Comparison of ENCODE assay signal across 1 cellular context in genomic region chr5:178130576-178131445, GRCh38.
TF ChIP-seq lines count a peak whose summit lies in the region.

Gene RMND5B (plus strand): TSS chr5:178131014. CDS start chr5:178138120, 7,106 bp downstream.

TF ChIP-seq in H1, 55 proteins besides CTCF, POLR2A, EP300 and RAD21:
- no peak for TF ChIP-seq CHD7 (IDR thresholded peaks at IDR 0.05; ENCODE audit: insufficient replicate concordance, low read length)
- peak; percentile 34 for TF ChIP-seq SAP30 (IDR thresholded peaks at IDR 0.05; ENCODE audit: insufficient read depth, insufficient replicate concordance, low read length)
- TF ChIP-seq KDM1A (IDR thresholded peaks at IDR 0.05; ENCODE audit: borderline replicate concordance, low read length) = no peak
- peak; percentile 52; the same call in 1 of the 2 replicates for TF ChIP-seq CREB1 (IDR thresholded peaks at IDR 0.05)
- no peak for TF ChIP-seq NRF1 (IDR thresholded peaks at IDR 0.05; ENCODE audit: low read depth, low read length)
- peak in 1 of 2 experiments; percentile 24; a peak in 1 of 4 replicates for TF ChIP-seq HDAC2 (IDR thresholded peaks at IDR 0.05; ENCODE audit: borderline replicate concordance in 1 of 2, low read depth in 2 of 2, low read length in 2 of 2)
- no peak for TF ChIP-seq SRF (IDR thresholded peaks at IDR 0.05; ENCODE audit: low read depth, low read length)
- no peak for TF ChIP-seq ZNF274 (IDR thresholded peaks at IDR 0.05; ENCODE audit: borderline replicate concordance, extremely low read depth, low read length)
- peak; percentile 91 for TF ChIP-seq TAF1 (IDR thresholded peaks at IDR 0.05; ENCODE audit: low read depth, low read length)
- TF ChIP-seq TEAD4 (IDR thresholded peaks at IDR 0.05; ENCODE audit: low read depth, low read length) = no peak
- TF ChIP-seq MAX (IDR thresholded peaks at IDR 0.05) = peak; percentile 47; the same call in 1 of the 2 replicates
- TF ChIP-seq CTBP2 (IDR thresholded peaks at IDR 0.05; ENCODE audit: borderline replicate concordance, insufficient read depth, insufficient read length, low read length) = no peak
- TF ChIP-seq FOSL1 (IDR thresholded peaks at IDR 0.05; ENCODE audit: insufficient read depth, low read depth, low read length) = no peak
- no peak for TF ChIP-seq ATF3 (IDR thresholded peaks at IDR 0.05; ENCODE audit: insufficient read depth, low read depth, low read length)
- TF ChIP-seq SIRT6 (IDR thresholded peaks at IDR 0.05; ENCODE audit: low read length) = no peak
- peak; percentile 56 for TF ChIP-seq ASH2L (IDR thresholded peaks at IDR 0.05; ENCODE audit: low read length)
- TF ChIP-seq SUZ12 (IDR thresholded peaks at IDR 0.05; ENCODE audit: low read length) = no peak
- 0 out of 2 replicates have a peak, but pooled peaks have one; percentile 29 for TF ChIP-seq TCF12 (IDR thresholded peaks at IDR 0.05; ENCODE audit: low read depth, low read length)
- TF ChIP-seq KDM5A (IDR thresholded peaks at IDR 0.05; ENCODE audit: low read length) = no peak
- no peak for TF ChIP-seq RNF2 (IDR thresholded peaks at IDR 0.05; ENCODE audit: borderline replicate concordance, low read depth, low read length, missing control alignments, poor library complexity, severe bottlenecking)
- no peak for TF ChIP-seq SP1 (IDR thresholded peaks at IDR 0.05; ENCODE audit: low read depth, low read length)
- no peak for TF ChIP-seq SIX5 (IDR thresholded peaks at IDR 0.05; ENCODE audit: low read depth, low read length)
- TF ChIP-seq ATF2 (IDR thresholded peaks at IDR 0.05; ENCODE audit: low read length) = no peak
- no peak for TF ChIP-seq BRCA1 (IDR thresholded peaks at IDR 0.05; ENCODE audit: low read depth, low read length)
- TF ChIP-seq CBX5 (IDR thresholded peaks at IDR 0.05; ENCODE audit: low read depth, low read length) = no peak
- TF ChIP-seq USF2 (IDR thresholded peaks at IDR 0.05; ENCODE audit: low read length) = no peak
- TF ChIP-seq TAF7 (optimal IDR thresholded peaks at IDR 0.05; ENCODE audit: borderline replicate concordance, low read depth, low read length) = peak; percentile 91
- TF ChIP-seq CBX8 (IDR thresholded peaks at IDR 0.05; ENCODE audit: borderline replicate concordance, low read depth, low read length) = no peak
- no peak for TF ChIP-seq MAFK (IDR thresholded peaks at IDR 0.05; ENCODE audit: low read depth, low read length)
- no peak for TF ChIP-seq HDAC6 (IDR thresholded peaks at IDR 0.05; ENCODE audit: low read depth, low read length)
- no peak for TF ChIP-seq POU5F1 (IDR thresholded peaks at IDR 0.05; ENCODE audit: low read depth, low read length)
- TF ChIP-seq RBBP5 (IDR thresholded peaks at IDR 0.05; ENCODE audit: borderline replicate concordance, low read depth, low read length) = no peak; the same call in 1 of the 2 replicates
- TF ChIP-seq GTF2F1 (IDR thresholded peaks at IDR 0.05; ENCODE audit: borderline replicate concordance, low read depth, low read length) = no peak
- peak; percentile 86 for TF ChIP-seq JUND (IDR thresholded peaks at IDR 0.05; ENCODE audit: low read length)
- 0 out of 2 replicates have a peak, but pooled peaks have one; percentile 14 for TF ChIP-seq E2F6 (IDR thresholded peaks at IDR 0.05)
- peak; percentile 76 for TF ChIP-seq CHD1 (IDR thresholded peaks at IDR 0.05; ENCODE audit: low read depth, low read length)
- TF ChIP-seq EGR1 (IDR thresholded peaks at IDR 0.05; ENCODE audit: borderline replicate concordance, low read depth, low read length) = no peak
- TF ChIP-seq GABPA (IDR thresholded peaks at IDR 0.05; ENCODE audit: borderline replicate concordance, insufficient read depth, low read length) = peak; percentile 86
- no peak for TF ChIP-seq RFX5 (IDR thresholded peaks at IDR 0.05; ENCODE audit: borderline replicate concordance, low read depth, low read length)
- TF ChIP-seq NANOG (IDR thresholded peaks at IDR 0.05; ENCODE audit: insufficient read depth, low read depth, low read length, poor library complexity, severe bottlenecking) = peak; percentile 13
- no peak; the same call in 1 of the 2 replicates for TF ChIP-seq YY1 (IDR thresholded peaks at IDR 0.05; ENCODE audit: low read depth, low read length)
- TF ChIP-seq POLR2AphosphoS5 (IDR thresholded peaks at IDR 0.05; ENCODE audit: low read depth, low read length) = peak; percentile 41; the same call in 1 of the 2 replicates
- no peak for TF ChIP-seq BACH1 (IDR thresholded peaks at IDR 0.05; ENCODE audit: low read length)
- TF ChIP-seq SP4 (IDR thresholded peaks at IDR 0.05; ENCODE audit: low read length) = no peak
- TF ChIP-seq PHF8 (conservative IDR thresholded peaks at IDR 0.05; ENCODE audit: low read depth, low read length) = peak; percentile 48
- no peak for TF ChIP-seq CEBPB (IDR thresholded peaks at IDR 0.05; ENCODE audit: low read depth, low read length)
- TF ChIP-seq RXRA (IDR thresholded peaks at IDR 0.05; ENCODE audit: insufficient read depth, low read depth, low read length) = no peak
- no peak for TF ChIP-seq CHD2 (IDR thresholded peaks at IDR 0.05; ENCODE audit: low read length)
- TF ChIP-seq KDM4A (IDR thresholded peaks at IDR 0.05; ENCODE audit: low read depth, low read length, severe bottlenecking) = no peak
- no peak for TF ChIP-seq SP2 (IDR thresholded peaks at IDR 0.05; ENCODE audit: low read length)
- no peak for TF ChIP-seq EZH2 (IDR thresholded peaks at IDR 0.05; ENCODE audit: low read depth, low read length, severe bottlenecking)
- no peak for TF ChIP-seq JUN (IDR thresholded peaks at IDR 0.05; ENCODE audit: low read depth, low read length)
- TF ChIP-seq TBP (IDR thresholded peaks at IDR 0.05; ENCODE audit: low read depth, low read length) = peak; percentile 68; the same call in 1 of the 2 replicates
- TF ChIP-seq BCL11A (IDR thresholded peaks at IDR 0.05; ENCODE audit: low read depth in 2 of 2, low read length in 2 of 2) = no peak
- peak in 1 of 2 experiments; percentile 41; a peak in 1 of 4 replicates for TF ChIP-seq SIN3A (conservative IDR thresholded peaks at IDR 0.05 in 1 of 2, IDR thresholded peaks at IDR 0.05 in 1 of 2; ENCODE audit: low read depth in 1 of 2, low read length in 2 of 2)
